8 cellular contexts compared by ENCODE assay signal in genomic region chr12:8026282-8026637, GRCh38. TPM values are rescaled to one million over a fixed set of nuclear protein-coding genes. Genes with fewer than 3 reads are reported as not detected.
DNase-seq lines count a peak whose midpoint lies in the region; ATAC-seq and TF ChIP-seq lines count a peak whose summit lies in the region.

No MANE protein-coding gene starts in this region.

- no peaks in the 10 kb centered on the region for H3K9me3 ChIP-seq in mononuclear cell (ENCODE audit: low read depth, low read length)

- no peak for TF ChIP-seq CTCF in coronary artery (IDR thresholded peaks at IDR 0.05)

- H3K27ac ChIP-seq in coronary artery: peak overlapping the region; percentile 100

- peak; percentile 12 for ATAC-seq in GM21619 (IDR thresholded peaks at IDR 0.05; ENCODE audit: unreplicated experiment)

- no peaks in the 10 kb centered on the region for H3K27me3 ChIP-seq in mononuclear cell (ENCODE audit: insufficient read depth, low read length)

- peak overlapping the region; percentile 72 for H3K4me3 ChIP-seq in Jurkat, Clone E6-1 (ENCODE audit: low read length)
- H3K4me3 ChIP-seq in coronary artery: peak overlapping the region; percentile 92
- peak overlapping the region; percentile 86 for H3K4me3 ChIP-seq in mononuclear cell (ENCODE audit: low read length)

- peaks cover 9% of the 10 kb centered on the region for H3K4me1 ChIP-seq in mononuclear cell (ENCODE audit: insufficient read depth, low read length)

- DNase-seq in GM03348 (ENCODE audit: low spot score): peak; percentile 62
- no peak for DNase-seq in Jurkat, Clone E6-1 (ENCODE audit: low read depth, low spot score)
- DNase-seq in coronary artery (ENCODE audit: low spot score): no peak
- no peak for DNase-seq in foreskin melanocyte
- DNase-seq in cortex of kidney (lab: John Stamatoyannopoulos, UW): no peak
- no peak for DNase-seq in NOMO-1 treated with DMSO at 0.1 percent for 48 hours (lab: John Stamatoyannopoulos, UW; ENCODE audit: unreplicated experiment)

RNA-seq across cellular contexts. Expression of gene FOXJ2, which starts 6.3 kb away (rescaled TPM):
- 10.4 TPM for polyA plus RNA-seq in Jurkat, Clone E6-1 (2012; ENCODE audit: insufficient read depth, insufficient read length)
- 19.4 TPM for total RNA-seq in mononuclear cell

RNA-seq across cellular contexts. Expression of gene C3AR1, which starts 39.9 kb away (rescaled TPM):
- not detected for polyA plus RNA-seq in Jurkat, Clone E6-1 (2012; ENCODE audit: insufficient read depth, insufficient read length)
- total RNA-seq in mononuclear cell: 10.3 TPM

RNA-seq across cellular contexts. Expression of gene NECAP1, which starts 55.8 kb away (rescaled TPM):
- 21.8 TPM for polyA plus RNA-seq in Jurkat, Clone E6-1 (2012; ENCODE audit: insufficient read depth, insufficient read length)
- 106 TPM for total RNA-seq in mononuclear cell
